24 cellular contexts compared by ENCODE assay signal in genomic region chr18:45896991-45897390, GRCh38.
"Had no signal": no experiment of that assay in that cellular context is flagged by ENCODE, and none has a peak within 500 bp of the region (broad histone marks: within the 10 kb centered on the region; RNA-seq: fewer than 3 reads in every experiment).

No MANE protein-coding gene starts in this region.

- H3K27ac ChIP-seq: colonic mucosa, esophagus squamous epithelium, psoas muscle, testis had no signal

- H3K36me3 ChIP-seq: colonic mucosa had no signal

- FAIRE-seq: keratinocyte had no signal

- H3K9me3 Mint-ChIP-seq: activated naive CD8-positive, alpha-beta T cell treated with anti-CD3 and anti-CD28 coated beads, Interleukin-2, amount 10 ng/mL, durations not matched to agents 7 days and 5 days; activated T-cell treated with anti-CD3 and anti-CD28 coated beads, Interleukin-2, amount 50 U/mL, for 24 hours; central memory CD8-positive, alpha-beta T cell; natural killer cell; stimulated activated effector memory CD8-positive, alpha-beta T cell treated with anti-CD3 and anti-CD28 coated beads, Interleukin-12 subunit alpha, Interleukin-12 subunit beta, amount 100 ng/mL, for 72 hours; stimulated activated naive CD8-positive, alpha-beta T cell treated with anti-CD3 and anti-CD28 coated beads, Interleukin-15, amount 100 ng/mL, for 72 hours; WTC11 had no signal

- ATAC-seq: heart left ventricle; left colon; natural killer cell; psoas muscle; right cardiac atrium; stimulated activated effector memory CD8-positive, alpha-beta T cell treated with anti-CD3 and anti-CD28 coated beads, Interleukin-12 subunit alpha, Interleukin-12 subunit beta, amount 100 ng/mL, for 72 hours; stimulated activated naive CD8-positive, alpha-beta T cell treated with anti-CD3 and anti-CD28 coated beads, Interleukin-15, amount 100 ng/mL, for 72 hours; WTC11 had no signal

- DNase-seq: activated naive CD4-positive, alpha-beta T cell treated with Interleukin-2 at 50 U/mL for 16 hours; activated naive CD8-positive, alpha-beta T cell treated with anti-CD3 and anti-CD28 coated beads, Interleukin-2, amount 10 ng/mL, durations not matched to agents 7 days and 5 days; activated T-cell treated with anti-CD3 and anti-CD28 coated beads, Interleukin-2, amount 50 U/mL, for 24 hours; amniotic stem cell; colonic mucosa; esophagus squamous epithelium; heart left ventricle; left colon; natural killer cell; psoas muscle; small intestine; stimulated activated CD4-positive, alpha-beta T cell treated with anti-CD3 and anti-CD28 coated beads, Interleukin-2, amount 100 ng/mL, for 24 hours; stimulated activated naive CD8-positive, alpha-beta T cell treated with anti-CD3 and anti-CD28 coated beads, Interleukin-15, amount 100 ng/mL, for 72 hours; T-helper 1 cell; T-helper 9 cell; testis; trophoblast cell had no signal

- H3K27me3 ChIP-seq: breast epithelium, colonic mucosa, esophagus squamous epithelium, heart left ventricle, testis had no signal

- H3K27ac Mint-ChIP-seq: activated naive CD8-positive, alpha-beta T cell treated with anti-CD3 and anti-CD28 coated beads, Interleukin-2, amount 10 ng/mL, durations not matched to agents 7 days and 5 days; activated T-cell treated with anti-CD3 and anti-CD28 coated beads, Interleukin-2, amount 50 U/mL, for 24 hours; WTC11 had no signal

- H3K4me3 ChIP-seq: breast epithelium, colonic mucosa, esophagus squamous epithelium, heart left ventricle, lung, psoas muscle, testis had no signal

- H3K4me1 Mint-ChIP-seq: WTC11 had no signal

- H3K27me3 Mint-ChIP-seq: activated naive CD8-positive, alpha-beta T cell treated with anti-CD3 and anti-CD28 coated beads, Interleukin-2, amount 10 ng/mL, durations not matched to agents 7 days and 5 days; activated T-cell treated with anti-CD3 and anti-CD28 coated beads, Interleukin-2, amount 50 U/mL, for 24 hours; central memory CD8-positive, alpha-beta T cell; stimulated activated naive CD8-positive, alpha-beta T cell treated with anti-CD3 and anti-CD28 coated beads, Interleukin-15, amount 100 ng/mL, for 72 hours had no signal

- H3K4me1 ChIP-seq: breast epithelium, colonic mucosa, esophagus squamous epithelium, heart left ventricle, psoas muscle, testis had no signal

- H3K9me3 ChIP-seq: breast epithelium, colonic mucosa, esophagus squamous epithelium, heart left ventricle, psoas muscle, testis had no signal

- H3K4me3 Mint-ChIP-seq: activated naive CD8-positive, alpha-beta T cell treated with anti-CD3 and anti-CD28 coated beads, Interleukin-2, amount 10 ng/mL, durations not matched to agents 7 days and 5 days; activated T-cell treated with anti-CD3 and anti-CD28 coated beads, Interleukin-2, amount 50 U/mL, for 24 hours; central memory CD8-positive, alpha-beta T cell; stimulated activated effector memory CD8-positive, alpha-beta T cell treated with anti-CD3 and anti-CD28 coated beads, Interleukin-12 subunit alpha, Interleukin-12 subunit beta, amount 100 ng/mL, for 72 hours; stimulated activated naive CD8-positive, alpha-beta T cell treated with anti-CD3 and anti-CD28 coated beads, Interleukin-15, amount 100 ng/mL, for 72 hours; WTC11 had no signal
